ENCODE assay signal across 16 cellular contexts in genomic region chr6:163605388-163606097, GRCh38.
"Had no signal": no experiment of that assay in that cellular context is flagged by ENCODE, and none has a peak within 500 bp of the region (broad histone marks: within the 10 kb centered on the region; RNA-seq: fewer than 3 reads in every experiment).

No MANE protein-coding gene starts in this region.

- H3K36me3 ChIP-seq: esophagus muscularis mucosa, gastrocnemius medialis, heart right ventricle, sigmoid colon, suprapubic skin, thyroid gland had no signal

- H3K9me3 ChIP-seq: esophagus muscularis mucosa, gastrocnemius medialis, sigmoid colon, suprapubic skin, thyroid gland had no signal

- H3K4me3 ChIP-seq: esophagus muscularis mucosa, gastrocnemius medialis, heart right ventricle, sigmoid colon, skin epidermis, suprapubic skin, thyroid gland had no signal

- DNase-seq: effector memory CD4-positive, alpha-beta T cell; gastrocnemius medialis; heart right ventricle; hypothalamus; kidney glomerular epithelial cell; mammary epithelial cell; naive thymus-derived CD4-positive, alpha-beta T cell; sigmoid colon; stimulated activated CD4-positive, alpha-beta T cell treated with anti-CD3 and anti-CD28 coated beads, Interleukin-2, amount 100 ng/mL, for 24 hours; stimulated activated naive CD4-positive, alpha-beta T cell treated with Interleukin-2 at 50 U/mL for 16 hours; thyroid gland had no signal

- H3K27me3 Mint-ChIP-seq: type B pancreatic cell had no signal

- H3K9me3 Mint-ChIP-seq: type B pancreatic cell had no signal

- H3K4me1 ChIP-seq: esophagus muscularis mucosa, gastrocnemius medialis, heart right ventricle, sigmoid colon, suprapubic skin, thyroid gland had no signal

- H3K36me3 Mint-ChIP-seq: naive thymus-derived CD4-positive, alpha-beta T cell; type B pancreatic cell had no signal

- H3K4me3 Mint-ChIP-seq: naive thymus-derived CD4-positive, alpha-beta T cell; type B pancreatic cell had no signal

- ATAC-seq: gastrocnemius medialis; heart right ventricle; naive thymus-derived CD4-positive, alpha-beta T cell had no signal

- H3K27ac ChIP-seq: epithelial cell of prostate, esophagus muscularis mucosa, gastrocnemius medialis, heart right ventricle, sigmoid colon, skin epidermis, suprapubic skin, thyroid gland had no signal

- H3K27me3 ChIP-seq: esophagus muscularis mucosa, gastrocnemius medialis, heart right ventricle, sigmoid colon, suprapubic skin, thyroid gland had no signal

- H3K27ac Mint-ChIP-seq: naive thymus-derived CD4-positive, alpha-beta T cell; type B pancreatic cell had no signal
